ENCODE assay signal across 18 cellular contexts in the genomic region with DNA sequence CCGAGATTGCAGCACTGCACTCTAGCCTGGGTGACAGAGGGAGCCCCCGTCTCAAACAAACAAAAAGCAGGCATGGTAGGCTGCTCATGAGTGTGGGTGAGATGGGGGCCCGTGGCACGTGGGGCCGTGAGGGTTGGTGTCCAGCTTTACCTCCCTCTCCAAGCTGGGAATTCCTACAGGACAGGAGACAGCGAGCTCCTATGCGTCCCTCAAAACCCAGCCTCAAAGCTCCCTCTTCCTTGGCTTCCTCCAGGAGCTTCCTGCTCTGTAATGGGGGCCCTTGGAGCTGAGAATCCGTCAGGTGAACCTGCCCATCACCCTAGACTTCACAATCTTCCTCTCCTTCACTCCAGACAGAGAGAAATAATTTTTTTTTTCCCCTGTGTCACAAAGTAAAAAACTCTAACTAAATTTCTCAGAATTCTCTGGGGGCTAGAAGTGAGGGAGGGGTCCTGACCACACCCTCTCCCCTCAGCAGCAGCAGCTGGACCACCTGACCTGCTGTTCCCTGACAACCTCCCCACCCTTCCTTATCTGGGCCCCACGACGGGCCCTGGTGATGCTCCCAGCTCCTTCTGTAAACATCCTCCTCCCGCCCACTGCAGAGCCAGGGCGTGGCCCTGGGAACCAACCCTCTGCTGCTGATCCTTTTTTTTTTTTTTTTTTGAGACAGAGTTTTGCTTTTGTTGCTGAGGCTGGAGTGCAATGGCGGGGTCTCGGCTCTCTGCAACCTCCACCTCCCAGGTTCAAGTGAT. TPM values are rescaled to one million over a fixed set of nuclear protein-coding genes. Genes with fewer than 3 reads are reported as not detected.
DNase-seq lines count a peak whose midpoint lies in the region; ATAC-seq and TF ChIP-seq lines count a peak whose summit lies in the region.
"Had no signal": no experiment of that assay in that cellular context is flagged by ENCODE, and none has a peak within 500 bp of the region (broad histone marks: within the 10 kb centered on the region; RNA-seq: fewer than 3 reads in every experiment).

No MANE protein-coding gene starts in this region.

- in situ Hi-C loops in Caki2 (cut with HindIII; ENCODE audit: low pct_unique_long_range_greater_than_20kb, low sequenced_read_pairs): no loop called here

- peaks cover 7% of the 10 kb centered on the region for H3K4me1 Mint-ChIP-seq in activated T-helper 2 cell treated with anti-CD3 and anti-CD28 coated beads, Interferon-gamma antibody, Interleukin-2, Interleukin-4, amounts not matched to agents 10 μg/mL and 5 μg/mL and 100 μg/mL, durations not matched to agents 14 hours and 24 hours and 36 hours (ENCODE audit: low read depth)
- peaks cover 52% of the 10 kb centered on the region for H3K4me1 Mint-ChIP-seq in nephron progenitor cell

- DNase-seq in Caki2 (ENCODE audit: low read depth): peak; percentile 8
- DNase-seq in activated T-helper 2 cell treated with anti-CD3 and anti-CD28 coated beads, Interferon-gamma antibody, Interleukin-2, Interleukin-4, amounts not matched to agents 10 μg/mL and 5 μg/mL and 100 μg/mL, durations not matched to agents 14 hours and 24 hours and 36 hours (ENCODE audit: low spot score): no peak
- no peak for DNase-seq in nephron progenitor cell
- no peak for DNase-seq in stimulated activated CD8-positive, alpha-beta memory T cell treated with anti-CD3 and anti-CD28 coated beads, Interleukin-4, amount 100 ng/mL, for 48 hours
- DNase-seq in GM10266 (ENCODE audit: extremely low spot score): no peak
- DNase-seq in MM.1S: no peak
- DNase-seq: activated CD4-positive, alpha-beta T cell treated with anti-CD3 and anti-CD28 coated beads for 1 hour; cortex of kidney; NCI-H2107 had no signal

- H3K4me3 ChIP-seq in HEK293 (ENCODE audit: low read depth, low read length) (no peak overlapping the region), MM.1S (ENCODE audit: low read length) (no peak overlapping the region)
- H3K4me3 ChIP-seq: gastroesophageal sphincter, GM12878, HAP-1, ovary had no signal

- H2AFZ ChIP-seq in MM.1S (ENCODE audit: low read length): no peak overlapping the region

- no peaks in the 10 kb centered on the region for H3K79me2 ChIP-seq in MM.1S (ENCODE audit: low read length)

- H4K20me1 ChIP-seq in MM.1S (ENCODE audit: insufficient read depth, low read length): no peaks in the 10 kb centered on the region

- no peaks in the 10 kb centered on the region for H3F3A ChIP-seq in MM.1S (ENCODE audit: insufficient read depth, low read length)

- H3K9me3 Mint-ChIP-seq in activated T-helper 2 cell treated with anti-CD3 and anti-CD28 coated beads, Interferon-gamma antibody, Interleukin-2, Interleukin-4, amounts not matched to agents 10 μg/mL and 5 μg/mL and 100 μg/mL, durations not matched to agents 14 hours and 24 hours and 36 hours: no peaks in the 10 kb centered on the region
- peaks cover 15% of the 10 kb centered on the region for H3K9me3 Mint-ChIP-seq in nephron progenitor cell

- H3K9me3 ChIP-seq in HEK293 (ENCODE audit: control insufficient read depth, insufficient read depth, low read depth, low read length) (no peaks in the 10 kb centered on the region), MM.1S (replicated peaks; ENCODE audit: insufficient read depth, low read length) (no peaks in the 10 kb centered on the region)
- H3K9me3 ChIP-seq: gastroesophageal sphincter, HAP-1, ovary had no signal

- no peak overlapping the region for H3K4me3 Mint-ChIP-seq in activated T-helper 2 cell treated with anti-CD3 and anti-CD28 coated beads, Interferon-gamma antibody, Interleukin-2, Interleukin-4, amounts not matched to agents 10 μg/mL and 5 μg/mL and 100 μg/mL, durations not matched to agents 14 hours and 24 hours and 36 hours (ENCODE audit: low read depth)
- H3K4me3 Mint-ChIP-seq in nephron progenitor cell: no peak overlapping the region
- H3K4me3 Mint-ChIP-seq: activated naive CD8-positive, alpha-beta T cell had no signal

- POLR2A ChIA-PET in HEK293 (lab: Yijun Ruan, JAX): interaction anchor here (0.6 to 1.1 kb wide), 4 partner anchors 16 to 307 kb away, joined by 3 to 10 read pairs (median 4); partner anchors contain the start of gene CIRBP

- no peak overlapping the region for H3K9ac ChIP-seq in MM.1S (ENCODE audit: low read length)
- H3K9ac ChIP-seq: KMS-11 had no signal

- intact Hi-C loops in activated T-helper 2 cell treated with anti-CD3 and anti-CD28 coated beads, Interferon-gamma antibody, Interleukin-2, Interleukin-4, amounts not matched to agents 10 μg/mL and 5 μg/mL and 100 μg/mL, durations not matched to agents 14 hours and 24 hours and 36 hours (cut with micrococcal nuclease): no loop called here

- H3K36me3 ChIP-seq in HEK293 (ENCODE audit: control insufficient read depth in 2 of 2, insufficient read depth in 1 of 2, low read length in 2 of 2) (peaks cover 0 to 47% of the 10 kb centered on the region in 2 experiments; a peak in 2 of 3 replicates), MM.1S (replicated peaks; ENCODE audit: insufficient read depth, low read length) (peaks cover 3% of the 10 kb centered on the region; the same call in 1 of the 2 replicates)
- H3K36me3 ChIP-seq: ovary had no signal

- no peak for TF ChIP-seq CTCF in HEK293 (tag by site-specific recombination; IDR thresholded peaks at IDR 0.05)
- no peak for TF ChIP-seq CTCF in nephron progenitor cell (IDR thresholded peaks at IDR 0.05)
- no peak for TF ChIP-seq CTCF in GM10266 (IDR thresholded peaks at IDR 0.05; ENCODE audit: control insufficient read depth, insufficient read depth, low read depth, missing control alignments)
- TF ChIP-seq CTCF in MM.1S (IDR thresholded peaks at IDR 0.05; ENCODE audit: low read length): no peak

- CTCF ChIA-PET in HEK293 (lab: Yijun Ruan, JAX): interaction anchor here (0.7 to 2.1 kb wide), 6 partner anchors 9 to 99 kb away, joined by 3 to 19 read pairs (median 4); no protein-coding TSS in a partner anchor

- ATAC-seq in GM21528 (IDR thresholded peaks at IDR 0.05; ENCODE audit: low FRiP score, unreplicated experiment): no peak
- ATAC-seq: gastroesophageal sphincter, GM12878, Right ventricle myocardium inferior had no signal

- H3K27ac ChIP-seq in HEK293 (ENCODE audit: extremely low read depth, low read depth, low read length) (no peak overlapping the region), MM.1S (ENCODE audit: low read length) (no peak overlapping the region)
- H3K27ac ChIP-seq: gastroesophageal sphincter, KMS-11, ovary had no signal

- no peaks in the 10 kb centered on the region for H3K27me3 Mint-ChIP-seq in activated T-helper 2 cell treated with anti-CD3 and anti-CD28 coated beads, Interferon-gamma antibody, Interleukin-2, Interleukin-4, amounts not matched to agents 10 μg/mL and 5 μg/mL and 100 μg/mL, durations not matched to agents 14 hours and 24 hours and 36 hours (ENCODE audit: low read depth)
- no peaks in the 10 kb centered on the region for H3K27me3 Mint-ChIP-seq in nephron progenitor cell (ENCODE audit: low read depth, poor library complexity)
- H3K27me3 Mint-ChIP-seq: activated naive CD8-positive, alpha-beta T cell had no signal

- H3K4me1 ChIP-seq in HEK293 (ENCODE audit: control insufficient read depth, insufficient read depth, low read length): no peaks in the 10 kb centered on the region
- H3K4me1 ChIP-seq in MM.1S (ENCODE audit: low read length): no peaks in the 10 kb centered on the region
- H3K4me1 ChIP-seq: gastroesophageal sphincter, HAP-1 had no signal

- peak overlapping the region; percentile 42 for H3K27ac Mint-ChIP-seq in activated T-helper 2 cell treated with anti-CD3 and anti-CD28 coated beads, Interferon-gamma antibody, Interleukin-2, Interleukin-4, amounts not matched to agents 10 μg/mL and 5 μg/mL and 100 μg/mL, durations not matched to agents 14 hours and 24 hours and 36 hours
- peak overlapping the region; percentile 71 for H3K27ac Mint-ChIP-seq in nephron progenitor cell
- H3K27ac Mint-ChIP-seq: activated naive CD8-positive, alpha-beta T cell had no signal

- no peaks in the 10 kb centered on the region for H3K27me3 ChIP-seq in MM.1S (replicated peaks; ENCODE audit: insufficient read depth, low read length)
- H3K27me3 ChIP-seq: gastroesophageal sphincter, ovary had no signal

- H3K4me2 ChIP-seq in MM.1S (ENCODE audit: low read depth, low read length): no peak overlapping the region
- H3K4me2 ChIP-seq: KMS-11 had no signal

- peaks cover 19% of the 10 kb centered on the region for H3K36me3 Mint-ChIP-seq in activated T-helper 2 cell treated with anti-CD3 and anti-CD28 coated beads, Interferon-gamma antibody, Interleukin-2, Interleukin-4, amounts not matched to agents 10 μg/mL and 5 μg/mL and 100 μg/mL, durations not matched to agents 14 hours and 24 hours and 36 hours (ENCODE audit: low read depth)
- peaks cover 49% of the 10 kb centered on the region for H3K36me3 Mint-ChIP-seq in nephron progenitor cell (ENCODE audit: low read depth)

- no peaks in the 10 kb centered on the region for H3K9me2 ChIP-seq in MM.1S (replicated peaks; ENCODE audit: insufficient read depth, low read length)

TF ChIP-seq in HEK293, 187 proteins besides CTCF, POLR2A, EP300 and RAD21 (continues in another document):
- TF ChIP-seq ZFHX2 (tag by site-specific recombination; conservative IDR thresholded peaks at IDR 0.05): peak; percentile 84
- TF ChIP-seq ZFP69B (tag by site-specific recombination; IDR thresholded peaks at IDR 0.05): peak; percentile 85

RNA-seq across cellular contexts. Expression of gene WDR18, which starts 22.1 kb away (rescaled TPM):
- total RNA-seq in Caki2 (2014; rRNA removed; shearing (Covaris generic); ENCODE audit: low replicate concordance): 99.1 and 111 TPM in 2 replicates
- total RNA-seq in activated T-helper 2 cell treated with anti-CD3 and anti-CD28 coated beads, Interferon-gamma antibody, Interleukin-2, Interleukin-4, amounts not matched to agents 10 μg/mL and 5 μg/mL and 100 μg/mL, durations not matched to agents 14 hours and 24 hours and 36 hours: 88.6 and 94.9 TPM in 2 replicates

RNA-seq across cellular contexts. Expression of gene ARID3A, which starts 36.2 kb away (rescaled TPM):
- 7.8 and 12.2 TPM in 2 replicates for total RNA-seq in Caki2 (2014; rRNA removed; shearing (Covaris generic); ENCODE audit: low replicate concordance)
- total RNA-seq in activated T-helper 2 cell treated with anti-CD3 and anti-CD28 coated beads, Interferon-gamma antibody, Interleukin-2, Interleukin-4, amounts not matched to agents 10 μg/mL and 5 μg/mL and 100 μg/mL, durations not matched to agents 14 hours and 24 hours and 36 hours: 42.0 and 42.6 TPM in 2 replicates

RNA-seq across cellular contexts. Expression of gene GRIN3B, which starts 38.2 kb away (rescaled TPM):
- total RNA-seq in Caki2 (2014; rRNA removed; shearing (Covaris generic); ENCODE audit: low replicate concordance): not detected in 2 replicates
- 0.11 TPM in 1 of 2 replicates, not detected in the other for total RNA-seq in activated T-helper 2 cell treated with anti-CD3 and anti-CD28 coated beads, Interferon-gamma antibody, Interleukin-2, Interleukin-4, amounts not matched to agents 10 μg/mL and 5 μg/mL and 100 μg/mL, durations not matched to agents 14 hours and 24 hours and 36 hours
- total RNA-seq: gastroesophageal sphincter had no signal

RNA-seq across cellular contexts. Expression of gene KISS1R, which starts 44.9 kb away (rescaled TPM):
- not detected in 2 replicates for total RNA-seq in Caki2 (2014; rRNA removed; shearing (Covaris generic); ENCODE audit: low replicate concordance)
- total RNA-seq in activated T-helper 2 cell treated with anti-CD3 and anti-CD28 coated beads, Interferon-gamma antibody, Interleukin-2, Interleukin-4, amounts not matched to agents 10 μg/mL and 5 μg/mL and 100 μg/mL, durations not matched to agents 14 hours and 24 hours and 36 hours: 7.1 and 8.0 TPM in 2 replicates
- total RNA-seq: gastroesophageal sphincter, Right ventricle myocardium inferior had no signal

RNA-seq across cellular contexts. Expression of gene R3HDM4, which starts 49.0 kb away (rescaled TPM):
- total RNA-seq in Caki2 (2014; rRNA removed; shearing (Covaris generic); ENCODE audit: low replicate concordance): 6.2 and 34.0 TPM in 2 replicates
- 77.1 and 83.3 TPM in 2 replicates for total RNA-seq in activated T-helper 2 cell treated with anti-CD3 and anti-CD28 coated beads, Interferon-gamma antibody, Interleukin-2, Interleukin-4, amounts not matched to agents 10 μg/mL and 5 μg/mL and 100 μg/mL, durations not matched to agents 14 hours and 24 hours and 36 hours
